In the genomic region with DNA sequence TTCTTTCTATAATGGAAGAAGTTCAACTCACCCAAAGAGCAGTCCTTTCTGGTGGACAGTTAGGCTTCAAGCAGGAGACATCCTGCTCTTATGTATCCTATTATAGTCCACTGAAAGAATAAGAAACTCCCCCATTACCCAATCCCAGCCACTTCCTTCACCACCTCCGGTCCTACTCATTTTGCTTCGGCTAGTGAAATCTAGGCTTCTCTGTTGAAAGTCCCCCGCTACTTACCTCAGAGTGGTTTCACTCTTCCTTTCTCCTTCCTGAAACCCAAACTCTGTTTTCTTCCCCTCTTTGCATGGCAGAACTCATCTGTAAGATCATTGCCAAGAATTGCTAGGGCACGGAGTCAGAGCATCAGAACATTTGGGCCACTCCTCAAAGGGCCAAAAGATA, we compare ENCODE assay signal across 11 cellular contexts. TPM values are rescaled to one million over a fixed set of nuclear protein-coding genes. Genes with fewer than 3 reads are reported as not detected.
DNase-seq lines count a peak whose midpoint lies in the region; ATAC-seq lines count a peak whose summit lies in the region.
"Had no signal": no experiment of that assay in that cellular context is flagged by ENCODE, and none has a peak within 500 bp of the region (broad histone marks: within the 10 kb centered on the region; RNA-seq: fewer than 3 reads in every experiment).

A gene (minus strand): TSS at position 74 of the 400 bp plus-strand sequence. CDS start 635 bp downstream, outside the sequence.

- no peaks in the 10 kb centered on the region for H3K27me3 Mint-ChIP-seq in activated T-cell treated with anti-CD3 and anti-CD28 coated beads, Interleukin-2, amount 50 U/mL, for 24 hours
- peaks cover 16% of the 10 kb centered on the region for H3K27me3 Mint-ChIP-seq in activated CD4-positive, alpha-beta memory T cell treated with anti-CD3 and anti-CD28 coated beads, Interleukin-2, amount 10 ng/mL, durations not matched to agents 7 days and 5 days
- H3K27me3 Mint-ChIP-seq in stimulated activated naive CD8-positive, alpha-beta T cell treated with anti-CD3 and anti-CD28 coated beads, Interleukin-15, amount 100 ng/mL, for 72 hours = no peaks in the 10 kb centered on the region

- no peaks in the 10 kb centered on the region for H3K36me3 Mint-ChIP-seq in activated T-cell treated with anti-CD3 and anti-CD28 coated beads, Interleukin-2, amount 50 U/mL, for 24 hours (ENCODE audit: low read depth)
- H3K36me3 Mint-ChIP-seq in activated CD4-positive, alpha-beta memory T cell treated with anti-CD3 and anti-CD28 coated beads, Interleukin-2, amount 10 ng/mL, durations not matched to agents 7 days and 5 days (ENCODE audit: low read depth) = no peaks in the 10 kb centered on the region

- H3K4me3 Mint-ChIP-seq in activated T-cell treated with anti-CD3 and anti-CD28 coated beads, Interleukin-2, amount 50 U/mL, for 24 hours = peak within 1 kb of the TSS; percentile 9
- peak within 1 kb of the TSS; percentile 11 for H3K4me3 Mint-ChIP-seq in activated CD4-positive, alpha-beta memory T cell treated with anti-CD3 and anti-CD28 coated beads, Interleukin-2, amount 10 ng/mL, durations not matched to agents 7 days and 5 days
- H3K4me3 Mint-ChIP-seq in stimulated activated naive CD8-positive, alpha-beta T cell treated with anti-CD3 and anti-CD28 coated beads, Interleukin-15, amount 100 ng/mL, for 72 hours = peak within 1 kb of the TSS; percentile 59 to 70

- H3K9me3 Mint-ChIP-seq in activated T-cell treated with anti-CD3 and anti-CD28 coated beads, Interleukin-2, amount 50 U/mL, for 24 hours = no peaks in the 10 kb centered on the region
- no peaks in the 10 kb centered on the region for H3K9me3 Mint-ChIP-seq in activated CD4-positive, alpha-beta memory T cell treated with anti-CD3 and anti-CD28 coated beads, Interleukin-2, amount 10 ng/mL, durations not matched to agents 7 days and 5 days
- no peaks in the 10 kb centered on the region for H3K9me3 Mint-ChIP-seq in stimulated activated naive CD8-positive, alpha-beta T cell treated with anti-CD3 and anti-CD28 coated beads, Interleukin-15, amount 100 ng/mL, for 72 hours

- H3K27ac Mint-ChIP-seq in activated T-cell treated with anti-CD3 and anti-CD28 coated beads, Interleukin-2, amount 50 U/mL, for 24 hours = peak within 1 kb of the TSS; percentile 42
- H3K27ac Mint-ChIP-seq in activated CD4-positive, alpha-beta memory T cell treated with anti-CD3 and anti-CD28 coated beads, Interleukin-2, amount 10 ng/mL, durations not matched to agents 7 days and 5 days = peak within 1 kb of the TSS; percentile 27
- H3K27ac Mint-ChIP-seq in stimulated activated naive CD8-positive, alpha-beta T cell treated with anti-CD3 and anti-CD28 coated beads, Interleukin-15, amount 100 ng/mL, for 72 hours = peak within 1 kb of the TSS; percentile 9 to 95

- ATAC-seq in HG03565 (IDR thresholded peaks at IDR 0.05; ENCODE audit: unreplicated experiment) = peak; percentile 33
- ATAC-seq in stimulated activated naive CD8-positive, alpha-beta T cell treated with anti-CD3 and anti-CD28 coated beads, Interleukin-15, amount 100 ng/mL, for 72 hours = peak; percentile 81
- no peak for ATAC-seq in HG02588 (IDR thresholded peaks at IDR 0.05; ENCODE audit: unreplicated experiment)
- ATAC-seq in HG03520 (IDR thresholded peaks at IDR 0.05; ENCODE audit: unreplicated experiment) = no peak

- DNase-seq in activated T-cell treated with anti-CD3 and anti-CD28 coated beads, Interleukin-2, amount 50 U/mL, for 24 hours = no peak
- no peak for DNase-seq in activated T-cell treated with anti-CD3 and anti-CD28 coated beads, Interleukin-2, amount 50 U/mL, for 1 hour
- peak; percentile 58 for DNase-seq in activated CD4-positive, alpha-beta memory T cell treated with anti-CD3 and anti-CD28 coated beads, Interleukin-2, amount 10 ng/mL, durations not matched to agents 7 days and 5 days
- DNase-seq in stimulated activated naive CD8-positive, alpha-beta T cell treated with anti-CD3 and anti-CD28 coated beads, Interleukin-15, amount 100 ng/mL, for 72 hours = peak in 1 of 2 donors; percentile 71
- DNase-seq in NCI-H226 = no peak
- DNase-seq: heart left ventricle, WERI-Rb-1 had no signal

- CTCF ChIA-PET in activated CD4-positive, alpha-beta memory T cell treated with anti-CD3 and anti-CD28 coated beads, Interleukin-2, amount 10 ng/mL, durations not matched to agents 7 days and 5 days (lab: Charles Lee) = no interaction called here

- peaks cover 36% of the 10 kb centered on the region for H3K4me1 Mint-ChIP-seq in activated T-cell treated with anti-CD3 and anti-CD28 coated beads, Interleukin-2, amount 50 U/mL, for 24 hours (ENCODE audit: low read depth)
- peaks cover 51% of the 10 kb centered on the region for H3K4me1 Mint-ChIP-seq in activated CD4-positive, alpha-beta memory T cell treated with anti-CD3 and anti-CD28 coated beads, Interleukin-2, amount 10 ng/mL, durations not matched to agents 7 days and 5 days
- peaks cover 43% of the 10 kb centered on the region for H3K4me1 Mint-ChIP-seq in stimulated activated naive CD8-positive, alpha-beta T cell treated with anti-CD3 and anti-CD28 coated beads, Interleukin-15, amount 100 ng/mL, for 72 hours

- POLR2A ChIA-PET in activated CD4-positive, alpha-beta memory T cell treated with anti-CD3 and anti-CD28 coated beads, Interleukin-2, amount 10 ng/mL, durations not matched to agents 7 days and 5 days (lab: Charles Lee) = no interaction called here

RNA-seq across cellular contexts. Expression of the gene that starts here (rescaled TPM):
- total RNA-seq in activated CD4-positive, alpha-beta memory T cell treated with anti-CD3 and anti-CD28 coated beads, Interleukin-2, amount 10 ng/mL, durations not matched to agents 7 days and 5 days = under 1 TPM; 0.18 to 0.25 TPM
- total RNA-seq: bronchial epithelial cell had no signal

Comparison
In these comparisons a context has a peak if more than half of its experiments do, and no peak if none do; other contexts are left out.
1. Peak in DNase-seq in activated CD4-positive, alpha-beta memory T cell treated with anti-CD3 and anti-CD28 coated beads, Interleukin-2, amount 10 ng/mL, durations not matched to agents 7 days and 5 days; RNA of the gene not detected or under 1 TPM.
2. H3K4me3 Mint-ChIP-seq: peak in every context shown above with its lines; median percentile 64 in stimulated activated naive CD8-positive, alpha-beta T cell treated with anti-CD3 and anti-CD28 coated beads, Interleukin-15, amount 100 ng/mL, for 72 hours; 11 in activated CD4-positive, alpha-beta memory T cell treated with anti-CD3 and anti-CD28 coated beads, Interleukin-2, amount 10 ng/mL, durations not matched to agents 7 days and 5 days; 9 in activated T-cell treated with anti-CD3 and anti-CD28 coated beads, Interleukin-2, amount 50 U/mL, for 24 hours.
3. ATAC-seq: peak in HG03565 (single experiment) and stimulated activated naive CD8-positive, alpha-beta T cell treated with anti-CD3 and anti-CD28 coated beads, Interleukin-15, amount 100 ng/mL, for 72 hours (single experiment); none in HG02588 (single experiment) and HG03520 (single experiment).
4. Peak in every context shown above with its lines, with median percentiles within 50 percentile points of each other: H3K27ac Mint-ChIP-seq.